Comparison of ENCODE assay signal across 22 cellular contexts in genomic region chr12:74552201-74552600, GRCh38. TPM values are rescaled to one million over a fixed set of nuclear protein-coding genes. Genes with fewer than 3 reads are reported as not detected.
DNase-seq lines count a peak whose midpoint lies in the region; ATAC-seq and TF ChIP-seq lines count a peak whose summit lies in the region.
"Had no signal": no experiment of that assay in that cellular context is flagged by ENCODE, and none has a peak within 500 bp of the region (broad histone marks: within the 10 kb centered on the region; RNA-seq: fewer than 3 reads in every experiment).

No MANE protein-coding gene starts in this region.

- H3K4me3 Mint-ChIP-seq in GM23338: no peak overlapping the region
- H3K4me3 Mint-ChIP-seq: CD14-positive monocyte had no signal

- H3K4me1 Mint-ChIP-seq in GM23338: no peaks in the 10 kb centered on the region

- H3K27ac ChIP-seq in GM23338 (ENCODE audit: low read depth): no peak overlapping the region
- H3K27ac ChIP-seq in PC-3 (ENCODE audit: low read length): no peak overlapping the region
- no peak overlapping the region for H3K27ac ChIP-seq in smooth muscle cell (ENCODE audit: low read depth)
- H3K27ac ChIP-seq: gastrocnemius medialis, uterus, VCaP had no signal

- H3K4me3 ChIP-seq in BE2C (ENCODE audit: low read depth, low read length) (no peak overlapping the region), GM23338 (no peak overlapping the region), PC-3 (ENCODE audit: low read length) (no peak overlapping the region), epithelial cell of proximal tubule (ENCODE audit: low read depth, low read length) (no peak overlapping the region), smooth muscle cell (no peak overlapping the region)
- H3K4me3 ChIP-seq: gastrocnemius medialis, HAP-1, uterus had no signal

- DNase-seq in BE2C: no peak
- DNase-seq in GM23338 (ENCODE audit: low spot score): peak; percentile 37
- DNase-seq in PC-3: peak; percentile 12
- no peak for DNase-seq in epithelial cell of proximal tubule (ENCODE audit: low read depth)
- DNase-seq in GDM1 (lab: John Stamatoyannopoulos, UW): no peak
- DNase-seq in smooth muscle cell (lab: John Stamatoyannopoulos, UW; ENCODE audit: unreplicated experiment): no peak
- no peak for DNase-seq in left colon
- DNase-seq: activated CD4-positive, alpha-beta T cell treated with anti-CD3 and anti-CD28 coated beads, Interleukin-2, amount 50 U/mL, for 4 hours; amniotic stem cell; gastrocnemius medialis; hypothalamus; mammary epithelial cell; NCI-H187; NCI-H2227 treated with DMSO at 0.1 percent for 48 hours; NCI-H748 treated with DMSO at 0.1 percent for 48 hours; stimulated activated CD4-positive, alpha-beta T cell treated with anti-CD3 and anti-CD28 coated beads, Interleukin-15, amount 100 ng/mL, for 24 hours; T-helper 2 cell; uterus had no signal

- no peaks in the 10 kb centered on the region for H3K27me3 Mint-ChIP-seq in GM23338 (ENCODE audit: insufficient read depth, low read depth, poor library complexity)

- no peaks in the 10 kb centered on the region for H4K20me1 ChIP-seq in GM23338 (replicated peaks; ENCODE audit: insufficient read depth)
- H4K20me1 ChIP-seq in PC-3 (ENCODE audit: low read length): no peaks in the 10 kb centered on the region
- no peaks in the 10 kb centered on the region for H4K20me1 ChIP-seq in smooth muscle cell (ENCODE audit: low read depth)

- H2AFZ ChIP-seq in GM23338 (no peak overlapping the region), PC-3 (ENCODE audit: low read length) (no peak overlapping the region), smooth muscle cell (ENCODE audit: low read depth) (no peak overlapping the region)

- H3K79me2 ChIP-seq in GM23338 (replicated peaks; ENCODE audit: insufficient read depth): no peaks in the 10 kb centered on the region
- no peaks in the 10 kb centered on the region for H3K79me2 ChIP-seq in PC-3 (ENCODE audit: low read length)
- H3K79me2 ChIP-seq in smooth muscle cell (ENCODE audit: low read depth): no peaks in the 10 kb centered on the region

- WGBS in smooth muscle cell (ENCODE audit: low lambda C conversion rate): 95% methylated on average over 2 of the region's 2 CpGs

- CTCF ChIA-PET in PC-3 (lab: Charles Lee): no interaction called here

- TF ChIP-seq CTCF in BE2C (IDR thresholded peaks at IDR 0.05; ENCODE audit: low read depth, low read length): peak; percentile 24; the same call in 1 of the 2 replicates
- TF ChIP-seq CTCF in GM23338 (conservative IDR thresholded peaks at IDR 0.05; ENCODE audit: low read depth in 2 of 2): peak; percentile 41 to 43
- peak; percentile 31; the same call in 1 of the 2 replicates for TF ChIP-seq CTCF in PC-3 (conservative IDR thresholded peaks at IDR 0.05; ENCODE audit: low read depth, low read length)
- TF ChIP-seq CTCF in epithelial cell of proximal tubule (conservative IDR thresholded peaks at IDR 0.05; ENCODE audit: low read depth, low read length): peak; percentile 15
- TF ChIP-seq CTCF in smooth muscle cell (IDR thresholded peaks at IDR 0.05; ENCODE audit: borderline replicate concordance, insufficient read depth, poor library complexity, severe bottlenecking): no peak

- H3K9me2 ChIP-seq in GM23338 (ENCODE audit: insufficient read depth) (no peaks in the 10 kb centered on the region), PC-3 (replicated peaks; ENCODE audit: low read length) (no peaks in the 10 kb centered on the region)

- ATAC-seq in GM23338: peak; percentile 79
- no peak for ATAC-seq in PC-3
- no peak for ATAC-seq in HG03354 (IDR thresholded peaks at IDR 0.05; ENCODE audit: poor library complexity, severe bottlenecking, unreplicated experiment)
- ATAC-seq in left colon: no peak
- ATAC-seq: gastrocnemius medialis had no signal

- no peak overlapping the region for H3K27ac Mint-ChIP-seq in GM23338

- BruUV-seq in PC-3 (replicated peaks; lab: Mats Ljungman, UMichigan): no TSS peak

- H3K9me3 Mint-ChIP-seq in GM23338: no peaks in the 10 kb centered on the region

- H3K4me2 ChIP-seq in GM23338: no peak overlapping the region
- no peak overlapping the region for H3K4me2 ChIP-seq in PC-3 (ENCODE audit: low read length)
- H3K4me2 ChIP-seq in smooth muscle cell: no peak overlapping the region

- H3K36me3 ChIP-seq in BE2C (no peaks in the 10 kb centered on the region), GM23338 (ENCODE audit: insufficient read depth) (no peaks in the 10 kb centered on the region), PC-3 (ENCODE audit: low read depth, low read length) (no peaks in the 10 kb centered on the region), smooth muscle cell (ENCODE audit: low read depth) (no peaks in the 10 kb centered on the region)
- H3K36me3 ChIP-seq: gastrocnemius medialis, HAP-1, uterus had no signal

- H3F3A ChIP-seq in GM23338 (replicated peaks; ENCODE audit: low read depth) (no peaks in the 10 kb centered on the region), PC-3 (ENCODE audit: low read length, unreplicated experiment) (no peaks in the 10 kb centered on the region), smooth muscle cell (ENCODE audit: low read depth) (no peaks in the 10 kb centered on the region)

- H3K9me3 ChIP-seq in BE2C (no peaks in the 10 kb centered on the region), PC-3 (ENCODE audit: low read length) (no peaks in the 10 kb centered on the region), smooth muscle cell (replicated peaks; ENCODE audit: low read depth) (no peaks in the 10 kb centered on the region)
- H3K9me3 ChIP-seq: gastrocnemius medialis, HAP-1, uterus had no signal

- intact Hi-C loops in PC-3 (cut with micrococcal nuclease) (no loop called here), left colon (cut with DNase I, micrococcal nuclease) (no loop called here)

- H3K9ac ChIP-seq in PC-3 (ENCODE audit: low read length) (no peak overlapping the region), smooth muscle cell (ENCODE audit: low read depth) (no peak overlapping the region)

- H3K4me1 ChIP-seq in BE2C: peaks cover 7% of the 10 kb centered on the region
- no peaks in the 10 kb centered on the region for H3K4me1 ChIP-seq in GM23338 (ENCODE audit: insufficient read depth)
- no peaks in the 10 kb centered on the region for H3K4me1 ChIP-seq in PC-3 (ENCODE audit: insufficient read depth, low read length)
- no peaks in the 10 kb centered on the region for H3K4me1 ChIP-seq in smooth muscle cell (ENCODE audit: low read depth)
- H3K4me1 ChIP-seq: gastrocnemius medialis, HAP-1, uterus had no signal

- H3K27me3 ChIP-seq in BE2C (no peaks in the 10 kb centered on the region), GM23338 (ENCODE audit: insufficient read depth) (no peaks in the 10 kb centered on the region), PC-3 (ENCODE audit: low read length) (no peaks in the 10 kb centered on the region), smooth muscle cell (ENCODE audit: low read depth) (no peaks in the 10 kb centered on the region)
- H3K27me3 ChIP-seq: gastrocnemius medialis, uterus had no signal

- H3K36me3 Mint-ChIP-seq in GM23338 (ENCODE audit: low read depth): no peaks in the 10 kb centered on the region

- POLR2A ChIA-PET in PC-3 (lab: Charles Lee; ENCODE audit: unreplicated experiment): no interaction called here

TF ChIP-seq in GM23338, 12 proteins besides CTCF, POLR2A, EP300 and RAD21 (continues in another document):
- TF ChIP-seq ZNF331 (CRISPR knock-in tag; IDR thresholded peaks at IDR 0.05; ENCODE audit: low read depth) (no peak), ETS1 (IDR thresholded peaks at IDR 0.05) (no peak), NANOG (IDR thresholded peaks at IDR 0.05; ENCODE audit: borderline replicate concordance) (no peak), JUNB (IDR thresholded peaks at IDR 0.05; ENCODE audit: unreplicated experiment) (no peak), EZH2 (IDR thresholded peaks at IDR 0.05; ENCODE audit: low read depth, unreplicated experiment) (no peak), EZH2phosphoT487 (IDR thresholded peaks at IDR 0.05; ENCODE audit: unreplicated experiment) (no peak)

RNA-seq across cellular contexts. Expression of gene ATXN7L3B, which starts 14.6 kb away (rescaled TPM):
- polyA plus RNA-seq in BE2C (2012; ENCODE audit: insufficient read depth, insufficient read length, low read depth): 45.0 TPM
- total RNA-seq in GM23338 (2014; rRNA removed; shearing (Covaris generic)): 40.7 and 40.8 TPM in 2 replicates
- polyA plus RNA-seq in GM23338 (2016; fragmentation: Nextera tagmentation; extraction: Ambion mirVana) (14.0 and 14.6 TPM in 2 replicates), smooth muscle cell (21.8 and 25.4 TPM in 2 replicates)
- total RNA-seq in PC-3 (2014; rRNA removed) (23.7 and 25.5 TPM in 2 replicates), epithelial cell of proximal tubule (13.1 and 20.5 TPM in 2 replicates), smooth muscle cell (30.7 and 34.6 TPM in 2 replicates), left colon (10 to 100 TPM; 27.7 to 33.1 TPM)

Comparison
In these comparisons a context has a peak if more than half of its experiments do, and no peak if none do; other contexts are left out.
1. DNase-seq: peak in GM23338 (single experiment) and PC-3 (single experiment); none in BE2C (single experiment), epithelial cell of proximal tubule (single experiment), GDM1 (single experiment), smooth muscle cell (single experiment) and left colon (0 of 2).